ENCODE assay signal across 8 cellular contexts in genomic region chr12:46459881-46460545, GRCh38.
DNase-seq lines count a peak whose midpoint lies in the region; ATAC-seq lines count a peak whose summit lies in the region.

No MANE protein-coding gene starts in this region.

- H3K4me1 Mint-ChIP-seq in activated T-helper 17 cell treated with anti-CD3 and anti-CD28 coated beads, Interleukin-2, amount 50 U/mL, for 72 hours: peaks cover 38% of the 10 kb centered on the region
- H3K4me1 Mint-ChIP-seq in natural killer cell treated with Interleukin-12 subunit alpha and Interleukin-12 subunit beta and Interleukin-15 and Interleukin-18, amount 100 ng/mL, for 72 hours (ENCODE audit: low read depth in 2 of 2): peaks cover 51% of the 10 kb centered on the region in 2 donors

- peak; percentile 45 for ATAC-seq in HG03175 (IDR thresholded peaks at IDR 0.05; ENCODE audit: unreplicated experiment)
- no peak for ATAC-seq in activated T-helper 17 cell treated with anti-CD3 and anti-CD28 coated beads, Interleukin-2, amount 50 U/mL, for 72 hours (replicated peaks)
- ATAC-seq in natural killer cell treated with Interleukin-12 subunit alpha and Interleukin-12 subunit beta and Interleukin-15 and Interleukin-18, amount 100 ng/mL, for 72 hours: no peak

- H3K27me3 Mint-ChIP-seq in activated T-helper 17 cell treated with anti-CD3 and anti-CD28 coated beads, Interleukin-2, amount 50 U/mL, for 72 hours: no peaks in the 10 kb centered on the region
- H3K27me3 Mint-ChIP-seq in natural killer cell treated with Interleukin-12 subunit alpha and Interleukin-12 subunit beta and Interleukin-15 and Interleukin-18, amount 100 ng/mL, for 72 hours: no peaks in the 10 kb centered on the region

- peak overlapping the region; percentile 90 for H3K27ac Mint-ChIP-seq in activated T-helper 17 cell treated with anti-CD3 and anti-CD28 coated beads, Interleukin-2, amount 50 U/mL, for 72 hours
- peak overlapping the region; percentile 94 to 97 for H3K27ac Mint-ChIP-seq in natural killer cell treated with Interleukin-12 subunit alpha and Interleukin-12 subunit beta and Interleukin-15 and Interleukin-18, amount 100 ng/mL, for 72 hours

- peak; percentile 84 for DNase-seq in GF-D8 (lab: John Stamatoyannopoulos, UW)
- DNase-seq in natural killer cell treated with Interleukin-12 subunit alpha and Interleukin-12 subunit beta and Interleukin-15 and Interleukin-18, amount 100 ng/mL, for 72 hours (ENCODE audit: low spot score): no peak
- DNase-seq in SHP77 (lab: John Stamatoyannopoulos, UW): no peak
- no peak for DNase-seq in AG08395 (ENCODE audit: low spot score)
- DNase-seq in islet precursor cell: no peak
- no peak for DNase-seq in cerebellar nuclear complex (lab: John Stamatoyannopoulos, UW)

- H3K36me3 Mint-ChIP-seq in activated T-helper 17 cell treated with anti-CD3 and anti-CD28 coated beads, Interleukin-2, amount 50 U/mL, for 72 hours (ENCODE audit: low read depth): no peaks in the 10 kb centered on the region
- no peaks in the 10 kb centered on the region for H3K36me3 Mint-ChIP-seq in natural killer cell treated with Interleukin-12 subunit alpha and Interleukin-12 subunit beta and Interleukin-15 and Interleukin-18, amount 100 ng/mL, for 72 hours

- H3K9me3 Mint-ChIP-seq in activated T-helper 17 cell treated with anti-CD3 and anti-CD28 coated beads, Interleukin-2, amount 50 U/mL, for 72 hours: no peaks in the 10 kb centered on the region
- H3K9me3 Mint-ChIP-seq in natural killer cell treated with Interleukin-12 subunit alpha and Interleukin-12 subunit beta and Interleukin-15 and Interleukin-18, amount 100 ng/mL, for 72 hours: no peaks in the 10 kb centered on the region

- peak overlapping the region; percentile 76 for H3K4me3 Mint-ChIP-seq in activated T-helper 17 cell treated with anti-CD3 and anti-CD28 coated beads, Interleukin-2, amount 50 U/mL, for 72 hours
- peak overlapping the region; percentile 91 for H3K4me3 Mint-ChIP-seq in natural killer cell treated with Interleukin-12 subunit alpha and Interleukin-12 subunit beta and Interleukin-15 and Interleukin-18, amount 100 ng/mL, for 72 hours
